ENCODE assay signal across 1 cellular context in genomic region chr1:32242341-32242851, GRCh38.
TF ChIP-seq lines count a peak whose summit lies in the region.

No MANE protein-coding gene starts in this region.

TF ChIP-seq in IMR-90, 13 proteins besides CTCF, POLR2A, EP300 and RAD21:
- TF ChIP-seq CHD1 (IDR thresholded peaks at IDR 0.05; ENCODE audit: low read depth, low read length), result no peak
- no peak for TF ChIP-seq ELK1 (IDR thresholded peaks at IDR 0.05; ENCODE audit: borderline replicate concordance, low read depth, low read length)
- no peak for TF ChIP-seq NFE2L2 (IDR thresholded peaks at IDR 0.05; ENCODE audit: low read depth, low read length)
- no peak for TF ChIP-seq FOS (IDR thresholded peaks at IDR 0.05; ENCODE audit: low read depth, low read length)
- TF ChIP-seq RCOR1 (IDR thresholded peaks at IDR 0.05; ENCODE audit: insufficient replicate concordance, low read length), result no peak
- no peak for TF ChIP-seq MXI1 (IDR thresholded peaks at IDR 0.05; ENCODE audit: borderline replicate concordance, low read depth, low read length)
- TF ChIP-seq RFX5 (IDR thresholded peaks at IDR 0.05; ENCODE audit: low read depth, low read length), result no peak
- no peak for TF ChIP-seq CEBPB (IDR thresholded peaks at IDR 0.05; ENCODE audit: low read depth, low read length)
- no peak for TF ChIP-seq BHLHE40 (IDR thresholded peaks at IDR 0.05; ENCODE audit: low read depth, low read length)
- TF ChIP-seq MAZ (IDR thresholded peaks at IDR 0.05; ENCODE audit: borderline replicate concordance, low read depth, low read length), result no peak
- TF ChIP-seq USF2 (IDR thresholded peaks at IDR 0.05; ENCODE audit: low read depth, low read length), result no peak
- no peak for TF ChIP-seq SMC3 (IDR thresholded peaks at IDR 0.05; ENCODE audit: low read depth, low read length)
- TF ChIP-seq MAFK (IDR thresholded peaks at IDR 0.05; ENCODE audit: low read depth, low read length), result no peak
TF ChIP-seq in IMR-90: peak in this region for 0.
